In the genomic region with DNA sequence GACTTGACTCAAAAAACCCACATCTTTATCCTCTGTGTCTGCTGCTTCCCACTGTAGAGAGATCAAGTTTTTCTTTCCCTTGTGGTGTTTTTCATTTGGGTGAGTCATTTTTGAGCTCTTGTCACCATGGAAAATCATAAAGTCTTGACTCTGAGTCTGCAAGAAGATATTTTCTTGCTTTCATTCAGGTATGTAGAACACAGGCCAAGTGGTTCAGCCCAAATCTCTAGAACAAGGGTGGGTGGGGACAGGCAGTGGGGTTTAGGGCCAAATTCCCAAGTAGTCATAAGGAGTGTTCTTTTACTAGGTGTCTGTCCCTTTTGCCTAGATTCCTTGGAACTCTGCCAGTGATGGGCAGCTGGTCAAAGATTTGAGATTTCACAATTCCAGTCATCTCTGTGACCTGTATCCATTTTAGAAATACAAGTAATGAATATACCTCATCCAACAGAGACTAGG, we compare ENCODE assay signal across 9 cellular contexts. TPM values are rescaled to one million over a fixed set of nuclear protein-coding genes. Genes with fewer than 3 reads are reported as not detected.
A peak's percentile ranks its signal among the peaks of the same experiment; 100 is the strongest.
DNase-seq lines count a peak whose midpoint lies in the region; ATAC-seq, FAIRE-seq and TF ChIP-seq lines count a peak whose summit lies in the region.
"Had no signal": no experiment of that assay in that cellular context is flagged by ENCODE, and none has a peak within 500 bp of the region (broad histone marks: within the 10 kb centered on the region; RNA-seq: fewer than 3 reads in every experiment).

No MANE protein-coding gene starts in this region.

- TF ChIP-seq CTCF in foreskin fibroblast (IDR thresholded peaks at IDR 0.05; ENCODE audit: low read depth, low read length) (no peak), D721Med (IDR thresholded peaks at IDR 0.05; ENCODE audit: insufficient read depth, missing control alignments) (no peak)

- H3K4me1 ChIP-seq in skeletal muscle satellite cell (ENCODE audit: control insufficient read depth, insufficient read depth, low read length) = peaks cover 56% of the 10 kb centered on the region

- no peak for FAIRE-seq in D721Med (lab: Jason Lieb, UNC)

- peak overlapping the region; percentile 33 for H3K4me2 ChIP-seq in skeletal muscle satellite cell (ENCODE audit: low read length)

- no peaks in the 10 kb centered on the region for H3K27me3 ChIP-seq in skeletal muscle satellite cell (ENCODE audit: control insufficient read depth, insufficient read depth, low read length)

- H3K9me3 ChIP-seq in skeletal muscle satellite cell (replicated peaks; ENCODE audit: low read length) = no peaks in the 10 kb centered on the region

- H3K9ac ChIP-seq in skeletal muscle satellite cell (ENCODE audit: low read depth, low read length) = peak overlapping the region; percentile 66

- H3K36me3 ChIP-seq in skeletal muscle satellite cell (ENCODE audit: insufficient read depth, low read length) = no peaks in the 10 kb centered on the region

- DNase-seq in GM04503 (ENCODE audit: low read depth) (peak; percentile 98), T1000 (lab: John Stamatoyannopoulos, UW) (peak; percentile 43), foreskin fibroblast (peak; percentile 96 to 97), NCI-H2107 (lab: John Stamatoyannopoulos, UW) (no peak), SK-N-DZ (ENCODE audit: low spot score) (no peak), D721Med (ENCODE audit: insufficient read length, low spot score) (no peak)
- DNase-seq: activated naive CD8-positive, alpha-beta T cell treated with anti-CD3 and anti-CD28 coated beads for 36 hours had no signal

- ATAC-seq in HG02981 (IDR thresholded peaks at IDR 0.05; ENCODE audit: unreplicated experiment) = no peak

- no peak overlapping the region for H3K4me3 ChIP-seq in foreskin fibroblast (ENCODE audit: low read depth in 1 of 2, low read length in 2 of 2)
- H3K4me3 ChIP-seq in skeletal muscle satellite cell (ENCODE audit: low read length) = no peak overlapping the region

RNA-seq across cellular contexts. Expression of gene ARHGAP29, which starts 21.5 kb away (rescaled TPM):
- 40.2 and 47.4 TPM in 2 replicates for total RNA-seq in skeletal muscle satellite cell (2012; rRNA removed)
- polyA plus RNA-seq in SK-N-DZ (2014; cell fraction: cytosol; rRNA removed) = 13.4 and 13.5 TPM in 2 replicates
- polyA plus RNA-seq in SK-N-DZ (2014; cell fraction: nucleus; rRNA removed) = 15.8 and 22.3 TPM in 2 replicates
- total RNA-seq: activated naive CD8-positive, alpha-beta T cell treated with anti-CD3 and anti-CD28 coated beads for 36 hours had no signal

Comparison
In these comparisons a context has a peak if more than half of its experiments do, and no peak if none do; other contexts are left out.
1. DNase-seq: peak in GM04503 (single experiment), T1000 (single experiment) and foreskin fibroblast (2 of 2); none in NCI-H2107 (single experiment), SK-N-DZ (single experiment) and D721Med (single experiment).